8 cellular contexts compared by ENCODE assay signal in the genomic region with DNA sequence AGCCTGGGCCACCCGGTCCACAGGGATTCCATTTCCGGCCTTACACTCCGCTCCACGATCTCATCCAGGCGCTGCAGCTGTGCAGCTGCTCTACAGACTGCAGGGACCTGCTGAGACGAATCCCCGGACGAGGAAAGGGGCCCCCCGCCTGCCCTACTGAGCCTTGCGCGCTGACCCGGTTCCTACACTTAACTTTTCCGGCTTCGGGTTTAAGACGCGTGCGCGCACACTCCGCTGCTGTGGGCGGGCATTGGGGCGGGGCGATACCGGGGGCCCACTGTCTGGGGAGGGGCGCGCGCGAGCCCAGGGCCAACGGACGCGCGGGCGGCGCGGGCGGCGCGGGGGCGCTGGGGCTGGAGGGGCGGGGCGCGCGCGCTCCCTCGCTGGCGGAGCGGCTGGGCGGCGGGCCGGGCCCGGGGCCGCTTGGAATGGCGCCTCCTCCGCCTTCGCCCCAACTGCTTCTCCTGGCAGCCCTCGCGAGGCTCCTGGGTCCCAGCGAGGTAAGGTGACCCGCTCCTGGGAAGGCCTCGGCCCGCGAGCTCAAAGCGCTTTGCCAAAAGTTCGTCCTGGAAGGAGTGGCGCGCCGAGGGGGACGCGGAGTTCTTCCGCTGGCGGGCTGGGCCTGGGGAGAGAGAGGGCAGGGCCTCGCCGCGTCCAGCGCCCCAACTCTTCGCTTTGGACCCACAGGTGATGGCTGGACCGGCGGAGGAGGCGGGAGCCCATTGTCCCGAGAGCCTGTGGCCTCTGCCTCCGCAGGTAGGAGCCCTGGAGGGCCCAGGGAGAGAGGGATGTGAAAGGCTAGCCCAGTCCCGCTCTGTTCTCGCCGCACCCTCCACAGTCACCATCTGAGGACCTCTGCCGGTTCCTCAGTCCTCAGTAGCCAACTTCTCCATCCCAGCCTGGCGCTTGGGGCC. TPM values are rescaled to one million over a fixed set of nuclear protein-coding genes. Genes with fewer than 3 reads are reported as not detected.
A peak's percentile ranks its signal among the peaks of the same experiment; 100 is the strongest.
DNase-seq lines count a peak whose midpoint lies in the region; ATAC-seq and TF ChIP-seq lines count a peak whose summit lies in the region.

A gene with protein sequence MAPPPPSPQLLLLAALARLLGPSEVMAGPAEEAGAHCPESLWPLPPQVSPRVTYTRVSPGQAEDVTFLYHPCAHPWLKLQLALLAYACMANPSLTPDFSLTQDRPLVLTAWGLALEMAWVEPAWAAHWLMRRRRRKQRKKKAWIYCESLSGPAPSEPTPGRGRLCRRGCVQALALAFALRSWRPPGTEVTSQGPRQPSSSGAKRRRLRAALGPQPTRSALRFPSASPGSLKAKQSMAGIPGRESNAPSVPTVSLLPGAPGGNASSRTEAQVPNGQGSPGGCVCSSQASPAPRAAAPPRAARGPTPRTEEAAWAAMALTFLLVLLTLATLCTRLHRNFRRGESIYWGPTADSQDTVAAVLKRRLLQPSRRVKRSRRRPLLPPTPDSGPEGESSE (plus strand): TSS at position 371 of the 914 bp plus-strand sequence. CDS start 58 bp downstream, at position 429.

- peak within 1 kb of the TSS; percentile 92 for H2AFZ ChIP-seq in DND-41 (ENCODE audit: low read depth, low read length)

- peak; percentile 69 for ATAC-seq in DND-41 (ENCODE audit: insufficient read depth, low read depth)
- peak; percentile 61 to 82 (median 74) for ATAC-seq in heart right ventricle

- H3K4me2 ChIP-seq in DND-41 (ENCODE audit: insufficient read depth, low read length): peak within 1 kb of the TSS; percentile 96

- H4K20me1 ChIP-seq in DND-41 (ENCODE audit: insufficient read depth, low read length): peaks cover 29% of the 10 kb centered on the region

- intact Hi-C loops in heart right ventricle (cut with DNase I) (loop anchor here in 1 of 10 donors (10.0 kb wide), 1 partner anchor 424 kb away; no protein-coding TSS in a partner anchor), prostate gland (cut with DNase I) (no loop called here), vagina (cut with DNase I) (no loop called here)

- TF ChIP-seq CTCF in DND-41 (IDR thresholded peaks at IDR 0.05; ENCODE audit: borderline replicate concordance, extremely low read depth, low read length, poor library complexity, severe bottlenecking) (no peak), heart right ventricle (IDR thresholded peaks at IDR 0.05) (no peak), prostate gland (IDR thresholded peaks at IDR 0.05) (no peak), vagina (IDR thresholded peaks at IDR 0.05) (no peak)

- H3K27ac ChIP-seq in DND-41 (ENCODE audit: low read length) (peak within 1 kb of the TSS; percentile 95), heart right ventricle (peak within 1 kb of the TSS; percentile 83 to 94 (median 91)), prostate gland (peak within 1 kb of the TSS; percentile 85 to 90), vagina (peak within 1 kb of the TSS; percentile 91)

- peak; percentile 95 for DNase-seq in DND-41
- DNase-seq in H4 (ENCODE audit: low spot score): peak; percentile 68
- peak; percentile 88 for DNase-seq in NAMALWA (ENCODE audit: low spot score)
- peak; percentile 78 to 90 (median 84) for DNase-seq in T-helper 1 cell
- peak; percentile 94 for DNase-seq in adipocyte (ENCODE audit: low read depth)
- DNase-seq in heart right ventricle: peak; percentile 87 to 89
- peak; percentile 88 for DNase-seq in prostate gland (ENCODE audit: low spot score)
- peak; percentile 91 to 95 for DNase-seq in vagina (ENCODE audit: extremely low spot score in 2 of 2)

- no peaks in the 10 kb centered on the region for H3K9me3 ChIP-seq in DND-41 (ENCODE audit: insufficient read depth, low read length, severe bottlenecking)
- H3K9me3 ChIP-seq in adipocyte (ENCODE audit: control insufficient read depth, low read length): no peaks in the 10 kb centered on the region
- no peaks in the 10 kb centered on the region for H3K9me3 ChIP-seq in heart right ventricle
- no peaks in the 10 kb centered on the region for H3K9me3 ChIP-seq in prostate gland
- no peaks in the 10 kb centered on the region for H3K9me3 ChIP-seq in vagina

- H3K4me1 ChIP-seq in DND-41 (ENCODE audit: insufficient read depth, low read length) (peaks cover 54% of the 10 kb centered on the region), adipocyte (ENCODE audit: control insufficient read depth, insufficient read depth, low read length) (peaks cover 42% of the 10 kb centered on the region), heart right ventricle (peaks cover 14 to 68% (median 52%) of the 10 kb centered on the region in 9 donors), prostate gland (replicated peaks) (peaks cover 4% of the 10 kb centered on the region), vagina (peaks cover 54% of the 10 kb centered on the region)

- peak; percentile 86 for TF ChIP-seq POLR2A in prostate gland (IDR thresholded peaks at IDR 0.05)
- peak in 1 of 2 donors; percentile 80 for TF ChIP-seq POLR2A in vagina (IDR thresholded peaks at IDR 0.05)

- H3K4me3 ChIP-seq in DND-41 (ENCODE audit: low read depth in 1 of 2, low read length in 2 of 2): peak within 1 kb of the TSS; percentile 67 to 84
- H3K4me3 ChIP-seq in adipocyte (ENCODE audit: low read length): peak within 1 kb of the TSS; percentile 92
- peak within 1 kb of the TSS; percentile 68 to 92 (median 84) for H3K4me3 ChIP-seq in heart right ventricle
- peak within 1 kb of the TSS; percentile 61 to 62 for H3K4me3 ChIP-seq in prostate gland
- peak within 1 kb of the TSS; percentile 71 to 83 for H3K4me3 ChIP-seq in vagina

- H3K9ac ChIP-seq in DND-41 (ENCODE audit: low read depth, low read length) (peak within 1 kb of the TSS; percentile 92), adipocyte (ENCODE audit: low read length) (peak within 1 kb of the TSS; percentile 94)

- H3K27me3 ChIP-seq in DND-41 (ENCODE audit: insufficient read depth, low read length, poor library complexity): peaks cover 9% of the 10 kb centered on the region
- H3K27me3 ChIP-seq in adipocyte (replicated peaks; ENCODE audit: control insufficient read depth, insufficient read depth, low read length): no peaks in the 10 kb centered on the region
- no peaks in the 10 kb centered on the region for H3K27me3 ChIP-seq in heart right ventricle
- no peaks in the 10 kb centered on the region for H3K27me3 ChIP-seq in prostate gland (replicated peaks; ENCODE audit: insufficient read depth)
- H3K27me3 ChIP-seq in vagina: no peaks in the 10 kb centered on the region

- WGBS in heart right ventricle, 2 donors: 1% methylated on average over 81 to 85 of the region's 85 CpGs
- WGBS in prostate gland: under 1% methylated on average over 72 of the region's 85 CpGs

- peaks cover 38% of the 10 kb centered on the region for H3K79me2 ChIP-seq in DND-41 (ENCODE audit: insufficient read depth, low read length)

- H3K36me3 ChIP-seq in DND-41 (ENCODE audit: insufficient read depth, low read length): peaks cover 19% of the 10 kb centered on the region
- H3K36me3 ChIP-seq in adipocyte (ENCODE audit: control insufficient read depth, insufficient read depth, low read length, severe bottlenecking): peaks cover 31% of the 10 kb centered on the region
- H3K36me3 ChIP-seq in heart right ventricle: peaks cover 0 to 15% (median 0%) of the 10 kb centered on the region in 9 donors
- no peaks in the 10 kb centered on the region for H3K36me3 ChIP-seq in prostate gland
- peaks cover 0 to under 1% of the 10 kb centered on the region in 2 donors for H3K36me3 ChIP-seq in vagina

RNA-seq across cellular contexts. Expression of the gene that starts here (rescaled TPM):
- total RNA-seq in H4 (2014; rRNA removed; shearing (Covaris generic)): 16.0 and 23.3 TPM in 2 replicates
- 10 to 100 TPM; 24.0 to 41.6 (median 30.2) TPM for total RNA-seq in heart right ventricle
- 100 to 1,000 TPM in 1 of 2 donors, 10 to 100 TPM in 1; 92.8 to 106 TPM for polyA plus RNA-seq in heart right ventricle
- 10 to 100 TPM; 52.5 to 82.0 TPM for total RNA-seq in prostate gland
- 61.1 TPM for total RNA-seq in vagina

Comparison
In these comparisons a context has a peak if more than half of its experiments do, and no peak if none do; other contexts are left out.
1. Peak in every context shown above with its lines: DNase-seq, ATAC-seq, H3K4me3 ChIP-seq and H3K27ac ChIP-seq.